23 cellular contexts compared by ENCODE assay signal in the genomic region with DNA sequence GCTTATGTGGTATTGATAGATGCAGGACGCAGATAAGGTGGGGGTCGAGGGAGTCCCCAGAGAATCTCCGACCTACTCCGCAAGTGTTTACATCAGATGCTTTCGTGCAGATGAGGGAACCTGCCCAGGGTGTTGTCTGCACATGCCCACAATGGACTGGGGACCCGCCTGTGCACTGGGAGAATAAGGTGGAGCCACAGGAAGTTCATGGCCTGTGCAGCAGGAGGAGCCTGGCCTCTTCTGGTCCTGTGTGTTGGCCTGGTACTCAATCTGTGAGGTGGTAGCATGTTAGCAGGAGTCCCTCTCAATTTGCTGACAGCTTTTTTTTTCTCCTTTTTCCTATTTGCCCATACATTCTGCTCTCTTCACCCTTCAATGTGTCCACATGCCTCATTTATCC. TPM values are rescaled to one million over a fixed set of nuclear protein-coding genes. Genes with fewer than 3 reads are reported as not detected.
"Had no signal": no experiment of that assay in that cellular context is flagged by ENCODE, and none has a peak within 500 bp of the region (broad histone marks: within the 10 kb centered on the region; RNA-seq: fewer than 3 reads in every experiment).

No MANE protein-coding gene starts in this region.

- H3K27me3 ChIP-seq: dorsolateral prefrontal cortex, esophagus squamous epithelium, neural progenitor cell, pancreas, transverse colon had no signal

- H3K27me3 Mint-ChIP-seq: progenitor cell of endocrine pancreas; stimulated activated naive B cell treated with anti-CD40 and anti-IgM and Interleukin-4, amounts not matched to agents 10 μg/mL and 1 μg/mL and 100 μg/mL, for 72 hours; stimulated activated naive CD8-positive, alpha-beta T cell treated with anti-CD3 and anti-CD28 coated beads, Interleukin-15, amount 100 ng/mL, for 72 hours had no signal

- H3K4me3 ChIP-seq: dorsolateral prefrontal cortex, esophagus squamous epithelium, lung, neural progenitor cell, pancreas, thoracic aorta, transverse colon had no signal

- H3K9me3 ChIP-seq: esophagus squamous epithelium, pancreas, thoracic aorta, transverse colon had no signal

- H3K27ac Mint-ChIP-seq: immature natural killer cell; natural killer cell treated with Interleukin-12 subunit alpha and Interleukin-12 subunit beta and Interleukin-15 and Interleukin-18, amount 100 ng/mL, for 72 hours; neural progenitor cell; progenitor cell of endocrine pancreas; stimulated activated naive B cell treated with anti-CD40 and anti-IgM and Interleukin-4, amounts not matched to agents 10 μg/mL and 1 μg/mL and 100 μg/mL, for 72 hours had no signal

- H3K4me1 Mint-ChIP-seq: immature natural killer cell; neural progenitor cell; stimulated activated naive B cell treated with anti-CD40 and anti-IgM and Interleukin-4, amounts not matched to agents 10 μg/mL and 1 μg/mL and 100 μg/mL, for 72 hours; stimulated activated naive CD8-positive, alpha-beta T cell treated with anti-CD3 and anti-CD28 coated beads, Interleukin-15, amount 100 ng/mL, for 72 hours had no signal

- ATAC-seq: left cardiac atrium; left ventricle myocardium superior; pancreas; right cardiac atrium; stimulated activated naive B cell treated with anti-CD40 and anti-IgM and Interleukin-4, amounts not matched to agents 10 μg/mL and 1 μg/mL and 100 μg/mL, for 72 hours; stimulated activated naive CD8-positive, alpha-beta T cell treated with anti-CD3 and anti-CD28 coated beads, Interleukin-15, amount 100 ng/mL, for 72 hours had no signal

- H3K36me3 Mint-ChIP-seq: immature natural killer cell; natural killer cell treated with Interleukin-12 subunit alpha and Interleukin-12 subunit beta and Interleukin-15 and Interleukin-18, amount 100 ng/mL, for 72 hours; neural progenitor cell; stimulated activated naive B cell treated with anti-CD40 and anti-IgM and Interleukin-4, amounts not matched to agents 10 μg/mL and 1 μg/mL and 100 μg/mL, for 72 hours had no signal

- H3K9ac ChIP-seq: neural progenitor cell had no signal

- H3K36me3 ChIP-seq: esophagus squamous epithelium, neural progenitor cell, pancreas, thoracic aorta, transverse colon had no signal

- DNase-seq: cortex of kidney; dorsolateral prefrontal cortex; effector CD8-positive, alpha-beta T cell; esophagus squamous epithelium; foreskin fibroblast; immature natural killer cell; kidney; left cardiac atrium; left ventricle myocardium superior; mesenchymal stem cell; midbrain; occipital lobe; pancreas; stimulated activated CD4-positive, alpha-beta T cell treated with anti-CD3 and anti-CD28 coated beads, Interleukin-4, amount 100 ng/mL, for 4 hours; stimulated activated naive B cell treated with anti-CD40 and anti-IgM and Interleukin-4, amounts not matched to agents 10 μg/mL and 1 μg/mL and 100 μg/mL, for 72 hours; stimulated activated naive CD8-positive, alpha-beta T cell treated with anti-CD3 and anti-CD28 coated beads, Interleukin-15, amount 100 ng/mL, for 72 hours; transverse colon had no signal

- H3K27ac ChIP-seq: dorsolateral prefrontal cortex, esophagus squamous epithelium, neural progenitor cell, pancreas, thoracic aorta, transverse colon had no signal

- H3K4me3 Mint-ChIP-seq: immature natural killer cell; natural killer cell treated with Interleukin-12 subunit alpha and Interleukin-12 subunit beta and Interleukin-15 and Interleukin-18, amount 100 ng/mL, for 72 hours; neural progenitor cell; stimulated activated naive B cell treated with anti-CD40 and anti-IgM and Interleukin-4, amounts not matched to agents 10 μg/mL and 1 μg/mL and 100 μg/mL, for 72 hours; stimulated activated naive CD8-positive, alpha-beta T cell treated with anti-CD3 and anti-CD28 coated beads, Interleukin-15, amount 100 ng/mL, for 72 hours had no signal

- H3K4me2 ChIP-seq: neural progenitor cell had no signal

- H3K4me1 ChIP-seq: neural progenitor cell, transverse colon had no signal

- H2AFZ ChIP-seq: neural progenitor cell had no signal

RNA-seq across cellular contexts. Expression of gene AKR1C1, which starts 54.1 kb away (rescaled TPM):
- polyA plus RNA-seq: immature natural killer cell had no signal
